In genomic region chr14:35403085-35403396, GRCh38 we compare ENCODE assay signal across 8 cellular contexts. TPM values are rescaled to one million over a fixed set of nuclear protein-coding genes. Genes with fewer than 3 reads are reported as not detected.
DNase-seq lines count a peak whose midpoint lies in the region; ATAC-seq and TF ChIP-seq lines count a peak whose summit lies in the region.

No MANE protein-coding gene starts in this region.

- TF ChIP-seq EP300 in ovary (IDR thresholded peaks at IDR 0.05): no peak

- H3K4me1 ChIP-seq in esophagus squamous epithelium (peaks cover 35 to 81% (median 43%) of the 10 kb centered on the region in 3 donors), ovary (ENCODE audit: insufficient read depth) (peaks cover 17% of the 10 kb centered on the region)

- H3K9me3 ChIP-seq in esophagus squamous epithelium (no peaks in the 10 kb centered on the region), ovary (no peaks in the 10 kb centered on the region)

- intact Hi-C loops in esophagus squamous epithelium (cut with DNase I): loop anchor here (5.0 kb wide), 1 partner anchor 66 kb away; no protein-coding TSS in a partner anchor
- intact Hi-C loops in ovary (cut with DNase I): loop anchor here (1.0 to 10.0 kb wide), 6 partner anchors 60 to 422 kb away; partner anchors contain the start of genes BRMS1L (in 1 of the 4) and PSMA6 (in 1 of the 4)

- ATAC-seq in HG02678 (IDR thresholded peaks at IDR 0.05; ENCODE audit: unreplicated experiment) (no peak), HG02798 (IDR thresholded peaks at IDR 0.05; ENCODE audit: poor library complexity, unreplicated experiment) (no peak)

- H3K27me3 ChIP-seq in esophagus squamous epithelium (no peaks in the 10 kb centered on the region), ovary (no peaks in the 10 kb centered on the region)

- TF ChIP-seq POLR2A in esophagus squamous epithelium (IDR thresholded peaks at IDR 0.05) (no peak), ovary (IDR thresholded peaks at IDR 0.05) (no peak)

- H3K27ac ChIP-seq in esophagus squamous epithelium (peak overlapping the region; percentile 95 to 100 (median 100)), ovary (peak overlapping the region; percentile 90 to 99)

- H3K36me3 ChIP-seq in esophagus squamous epithelium (peaks cover 23 to 52% (median 33%) of the 10 kb centered on the region in 3 donors), ovary (no peaks in the 10 kb centered on the region)

- WGBS in esophagus squamous epithelium, 2 donors: 9 to 20% methylated on average over 1 to 5 of the region's 7 CpGs
- WGBS in ovary, 3 donors: 6 to 17% (median 9%) methylated on average over 7 of the region's 7 CpGs

- DNase-seq in HFF-Myc (ENCODE audit: extremely low read depth, low read depth) (no peak), activated T-cell treated with anti-CD3 and anti-CD28 coated beads for 24 hours (ENCODE audit: low read depth) (peak; percentile 41), esophagus squamous epithelium (lab: John Stamatoyannopoulos, UW) (no peak), ovary (peak in 4 of 5 donors; percentile 52 to 61 (median 56)), GM19240 (ENCODE audit: insufficient read length, low spot score) (no peak), HPDE6-E6E7 (ENCODE audit: extremely low spot score) (no peak)

- H3K4me3 ChIP-seq in HFF-Myc (replicated peaks; ENCODE audit: low read depth, low read length) (peak overlapping the region; percentile 65), esophagus squamous epithelium (peak overlapping the region; percentile 66 to 99 (median 92)), ovary (peak overlapping the region; percentile 95)

- TF ChIP-seq CTCF in HFF-Myc (IDR thresholded peaks at IDR 0.05; ENCODE audit: low read depth, low read length, missing control alignments) (no peak), esophagus squamous epithelium (IDR thresholded peaks at IDR 0.05) (no peak), ovary (IDR thresholded peaks at IDR 0.05) (no peak)

RNA-seq across cellular contexts. Expression of gene NFKBIA, which starts 1.5 kb away (rescaled TPM):
- total RNA-seq in esophagus squamous epithelium (100 to 1,000 TPM; 139 to 441 (median 298) TPM), ovary (1,000 to 10,000 TPM in 1 of 7 donors, 100 to 1,000 TPM in 6; 162 to 1,807 (median 236) TPM)
- polyA plus RNA-seq in ovary: 100 to 1,000 TPM; 109 to 194 TPM

Comparison
In these comparisons a context has a peak if more than half of its experiments do, and no peak if none do; other contexts are left out.
1. DNase-seq: peak in activated T-cell treated with anti-CD3 and anti-CD28 coated beads for 24 hours (single experiment) and ovary (4 of 5); none in HFF-Myc (single experiment), esophagus squamous epithelium (single experiment), GM19240 (single experiment) and HPDE6-E6E7 (single experiment).
2. Peak in every context shown above with its lines, with median percentiles within 50 percentile points of each other: H3K4me3 ChIP-seq.